1 cellular context compared by ENCODE assay signal in genomic region chr7:17903337-17903736, GRCh38.
TF ChIP-seq lines count a peak whose summit lies in the region.

No MANE protein-coding gene starts in this region.

TF ChIP-seq in HepG2, 621 proteins besides CTCF, POLR2A, EP300 and RAD21 (continued from another document and continues in another):
- TF ChIP-seq ZFYVE20 (CRISPR knock-in tag; IDR thresholded peaks at IDR 0.05; ENCODE audit: borderline replicate concordance, low read depth) (no peak), SMYD3 (CRISPR knock-in tag; IDR thresholded peaks at IDR 0.05) (no peak), ZFX (CRISPR knock-in tag; IDR thresholded peaks at IDR 0.05; ENCODE audit: low read depth) (no peak), SOX6 (IDR thresholded peaks at IDR 0.05) (no peak), SOX6 (CRISPR knock-in tag; IDR thresholded peaks at IDR 0.05) (peak; percentile 48; the same call in 1 of the 2 replicates), ZNF136 (CRISPR knock-in tag; IDR thresholded peaks at IDR 0.05; ENCODE audit: low read depth) (no peak), ZNF460 (CRISPR knock-in tag; IDR thresholded peaks at IDR 0.05; ENCODE audit: borderline replicate concordance) (no peak), HOXA7 (CRISPR knock-in tag; IDR thresholded peaks at IDR 0.05) (no peak), PBX2 (CRISPR knock-in tag; IDR thresholded peaks at IDR 0.05) (no peak), SOX5 (CRISPR knock-in tag; IDR thresholded peaks at IDR 0.05; ENCODE audit: borderline replicate concordance) (peak; percentile 77), RELA (CRISPR knock-in tag; IDR thresholded peaks at IDR 0.05) (no peak), ZSCAN25 (CRISPR knock-in tag; IDR thresholded peaks at IDR 0.05) (no peak), FUBP1 (CRISPR knock-in tag; IDR thresholded peaks at IDR 0.05; ENCODE audit: borderline replicate concordance) (no peak), KLF9 (CRISPR knock-in tag; IDR thresholded peaks at IDR 0.05; ENCODE audit: low read depth) (no peak), SAP130 (CRISPR knock-in tag; IDR thresholded peaks at IDR 0.05; ENCODE audit: low read depth) (0 out of 2 replicates have a peak, but pooled peaks have one; percentile 12), ZNF761 (CRISPR knock-in tag; conservative IDR thresholded peaks at IDR 0.05) (no peak), RORA (CRISPR knock-in tag; IDR thresholded peaks at IDR 0.05) (no peak), AGO2 (optimal IDR thresholded peaks at IDR 0.05; ENCODE audit: low read depth, low read length) (no peak), TBX3 (IDR thresholded peaks at IDR 0.05; ENCODE audit: borderline replicate concordance) (peak; percentile 42; the same call in 1 of the 2 replicates), NR2C2 (CRISPR knock-in tag; IDR thresholded peaks at IDR 0.05; ENCODE audit: borderline replicate concordance) (no peak), ZNF382 (CRISPR knock-in tag; IDR thresholded peaks at IDR 0.05; ENCODE audit: borderline replicate concordance) (no peak), RXRB (CRISPR knock-in tag; IDR thresholded peaks at IDR 0.05; ENCODE audit: borderline replicate concordance) (0 out of 2 replicates have a peak, but pooled peaks have one; percentile 29), ZNF3 (CRISPR knock-in tag; IDR thresholded peaks at IDR 0.05) (no peak), FOXA3 (CRISPR knock-in tag; IDR thresholded peaks at IDR 0.05) (0 out of 2 replicates have a peak, but pooled peaks have one; percentile 22), ATRX (CRISPR knock-in tag; IDR thresholded peaks at IDR 0.05; ENCODE audit: borderline replicate concordance) (no peak), STAG1 (CRISPR knock-in tag; IDR thresholded peaks at IDR 0.05) (no peak), FOXJ3 (CRISPR knock-in tag; IDR thresholded peaks at IDR 0.05; ENCODE audit: borderline replicate concordance) (no peak), PHF20 (CRISPR knock-in tag; IDR thresholded peaks at IDR 0.05) (no peak), ZMYM2 (CRISPR knock-in tag; IDR thresholded peaks at IDR 0.05) (no peak), HDAC6 (IDR thresholded peaks at IDR 0.05; ENCODE audit: low read depth, low read length) (no peak), ARID4A (CRISPR knock-in tag; IDR thresholded peaks at IDR 0.05; ENCODE audit: borderline replicate concordance) (no peak), ZNF780A (CRISPR knock-in tag; IDR thresholded peaks at IDR 0.05) (no peak), KLF13 (CRISPR knock-in tag; IDR thresholded peaks at IDR 0.05) (no peak), HIC2 (CRISPR knock-in tag; IDR thresholded peaks at IDR 0.05; ENCODE audit: low read depth) (no peak), HOMEZ (CRISPR knock-in tag; IDR thresholded peaks at IDR 0.05; ENCODE audit: low read depth) (peak; percentile 89; the same call in 1 of the 2 replicates), SNAPC2 (CRISPR knock-in tag; IDR thresholded peaks at IDR 0.05) (no peak), POLR2G (IDR thresholded peaks at IDR 0.05; ENCODE audit: low read depth, low read length) (no peak), ZNF180 (CRISPR knock-in tag; IDR thresholded peaks at IDR 0.05; ENCODE audit: borderline replicate concordance, low read depth) (no peak), MXD1 (CRISPR knock-in tag; IDR thresholded peaks at IDR 0.05) (no peak), ZNF841 (CRISPR knock-in tag; IDR thresholded peaks at IDR 0.05; ENCODE audit: borderline replicate concordance) (no peak), RXRA (CRISPR knock-in tag; IDR thresholded peaks at IDR 0.05) (no peak), FOSL2 (CRISPR knock-in tag; IDR thresholded peaks at IDR 0.05) (no peak), GFI1 (CRISPR knock-in tag; IDR thresholded peaks at IDR 0.05; ENCODE audit: borderline replicate concordance) (no peak), XRCC5 (optimal IDR thresholded peaks at IDR 0.05; ENCODE audit: low read length) (no peak), ZSCAN22 (CRISPR knock-in tag; IDR thresholded peaks at IDR 0.05) (no peak), CEBPB (IDR thresholded peaks at IDR 0.05; ENCODE audit: borderline replicate concordance, low read depth, low read length) (peak; percentile 63; the same call in 1 of the 2 replicates), GABPA (IDR thresholded peaks at IDR 0.05; ENCODE audit: low read depth, low read length) (no peak), GABPA (CRISPR knock-in tag; IDR thresholded peaks at IDR 0.05; ENCODE audit: low read depth) (no peak)
- TF ChIP-seq, protein P1, sequence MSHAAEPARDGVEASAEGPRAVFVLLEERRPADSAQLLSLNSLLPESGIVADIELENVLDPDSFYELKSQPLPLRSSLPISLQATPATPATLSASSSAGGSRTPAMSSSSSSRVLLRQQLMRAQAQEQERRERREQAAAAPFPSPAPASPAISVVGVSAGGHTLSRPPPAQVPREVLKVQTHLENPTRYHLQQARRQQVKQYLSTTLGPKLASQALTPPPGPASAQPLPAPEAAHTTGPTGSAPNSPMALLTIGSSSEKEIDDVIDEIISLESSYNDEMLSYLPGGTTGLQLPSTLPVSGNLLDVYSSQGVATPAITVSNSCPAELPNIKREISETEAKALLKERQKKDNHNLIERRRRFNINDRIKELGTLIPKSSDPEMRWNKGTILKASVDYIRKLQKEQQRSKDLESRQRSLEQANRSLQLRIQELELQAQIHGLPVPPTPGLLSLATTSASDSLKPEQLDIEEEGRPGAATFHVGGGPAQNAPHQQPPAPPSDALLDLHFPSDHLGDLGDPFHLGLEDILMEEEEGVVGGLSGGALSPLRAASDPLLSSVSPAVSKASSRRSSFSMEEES (CRISPR knock-in tag; IDR thresholded peaks at IDR 0.05) = peak; percentile 85
- TF ChIP-seq, protein P2, sequence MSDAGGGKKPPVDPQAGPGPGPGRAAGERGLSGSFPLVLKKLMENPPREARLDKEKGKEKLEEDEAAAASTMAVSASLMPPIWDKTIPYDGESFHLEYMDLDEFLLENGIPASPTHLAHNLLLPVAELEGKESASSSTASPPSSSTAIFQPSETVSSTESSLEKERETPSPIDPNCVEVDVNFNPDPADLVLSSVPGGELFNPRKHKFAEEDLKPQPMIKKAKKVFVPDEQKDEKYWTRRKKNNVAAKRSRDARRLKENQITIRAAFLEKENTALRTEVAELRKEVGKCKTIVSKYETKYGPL (CRISPR knock-in tag; IDR thresholded peaks at IDR 0.05) = peak; percentile 66; the same call in 1 of the 2 replicates
- TF ChIP-seq, protein P3, sequence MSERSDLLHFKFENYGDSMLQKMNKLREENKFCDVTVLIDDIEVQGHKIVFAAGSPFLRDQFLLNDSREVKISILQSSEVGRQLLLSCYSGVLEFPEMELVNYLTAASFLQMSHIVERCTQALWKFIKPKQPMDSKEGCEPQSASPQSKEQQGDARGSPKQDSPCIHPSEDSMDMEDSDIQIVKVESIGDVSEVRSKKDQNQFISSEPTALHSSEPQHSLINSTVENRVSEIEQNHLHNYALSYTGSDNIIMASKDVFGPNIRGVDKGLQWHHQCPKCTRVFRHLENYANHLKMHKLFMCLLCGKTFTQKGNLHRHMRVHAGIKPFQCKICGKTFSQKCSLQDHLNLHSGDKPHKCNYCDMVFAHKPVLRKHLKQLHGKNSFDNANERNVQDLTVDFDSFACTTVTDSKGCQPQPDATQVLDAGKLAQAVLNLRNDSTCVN (CRISPR knock-in tag; IDR thresholded peaks at IDR 0.05; ENCODE audit: borderline replicate concordance) = no peak
